1 cellular context compared by ENCODE assay signal in the genomic region with DNA sequence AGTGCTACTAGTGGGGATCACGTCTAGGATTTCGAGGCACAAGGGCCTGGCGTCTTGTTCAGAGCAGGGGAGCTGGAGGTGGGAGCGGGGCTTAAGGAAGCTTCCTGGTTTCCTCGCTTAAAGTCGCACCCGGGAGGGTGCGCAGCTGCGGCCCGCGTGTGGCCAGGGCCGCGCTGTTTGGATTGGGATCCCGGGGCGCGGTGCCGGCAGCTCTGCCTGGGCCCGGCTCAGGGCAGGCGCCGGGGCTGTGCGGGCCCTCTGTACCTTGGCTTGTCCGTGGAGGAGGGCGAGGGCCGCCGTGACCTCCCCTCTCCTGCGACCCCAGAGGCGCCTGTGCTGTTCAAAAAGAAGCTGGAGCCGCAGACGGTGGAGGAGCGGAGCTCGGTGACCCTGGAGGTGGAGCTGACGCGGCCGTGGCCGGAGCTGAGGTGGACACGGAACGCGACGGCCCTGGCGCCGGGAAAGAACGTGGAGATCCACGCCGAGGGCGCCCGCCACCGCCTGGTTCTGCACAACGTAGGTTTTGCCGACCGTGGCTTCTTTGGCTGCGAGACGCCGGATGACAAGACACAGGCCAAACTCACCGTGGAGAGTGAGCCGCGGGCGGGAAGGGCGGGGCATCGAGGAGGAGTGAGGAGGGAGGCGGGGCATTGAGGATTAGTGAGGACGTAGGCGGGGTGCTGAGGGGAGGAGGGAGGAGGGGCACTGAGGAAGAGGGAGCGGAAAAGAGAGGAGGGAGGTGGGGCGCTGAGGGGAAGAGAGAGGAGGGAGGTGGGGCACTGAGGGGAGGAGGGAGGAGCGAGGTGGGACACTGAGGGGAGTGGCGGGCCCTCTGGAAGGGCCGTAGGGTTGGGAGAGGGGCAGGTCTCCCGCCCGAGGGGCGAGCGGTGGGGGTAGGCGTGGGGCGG.
TF ChIP-seq lines count a peak whose summit lies in the region.

No MANE protein-coding gene starts in this region.

TF ChIP-seq in HepG2, 621 proteins besides CTCF, POLR2A, EP300 and RAD21 (continued from another document):
- TF ChIP-seq, protein P1, sequence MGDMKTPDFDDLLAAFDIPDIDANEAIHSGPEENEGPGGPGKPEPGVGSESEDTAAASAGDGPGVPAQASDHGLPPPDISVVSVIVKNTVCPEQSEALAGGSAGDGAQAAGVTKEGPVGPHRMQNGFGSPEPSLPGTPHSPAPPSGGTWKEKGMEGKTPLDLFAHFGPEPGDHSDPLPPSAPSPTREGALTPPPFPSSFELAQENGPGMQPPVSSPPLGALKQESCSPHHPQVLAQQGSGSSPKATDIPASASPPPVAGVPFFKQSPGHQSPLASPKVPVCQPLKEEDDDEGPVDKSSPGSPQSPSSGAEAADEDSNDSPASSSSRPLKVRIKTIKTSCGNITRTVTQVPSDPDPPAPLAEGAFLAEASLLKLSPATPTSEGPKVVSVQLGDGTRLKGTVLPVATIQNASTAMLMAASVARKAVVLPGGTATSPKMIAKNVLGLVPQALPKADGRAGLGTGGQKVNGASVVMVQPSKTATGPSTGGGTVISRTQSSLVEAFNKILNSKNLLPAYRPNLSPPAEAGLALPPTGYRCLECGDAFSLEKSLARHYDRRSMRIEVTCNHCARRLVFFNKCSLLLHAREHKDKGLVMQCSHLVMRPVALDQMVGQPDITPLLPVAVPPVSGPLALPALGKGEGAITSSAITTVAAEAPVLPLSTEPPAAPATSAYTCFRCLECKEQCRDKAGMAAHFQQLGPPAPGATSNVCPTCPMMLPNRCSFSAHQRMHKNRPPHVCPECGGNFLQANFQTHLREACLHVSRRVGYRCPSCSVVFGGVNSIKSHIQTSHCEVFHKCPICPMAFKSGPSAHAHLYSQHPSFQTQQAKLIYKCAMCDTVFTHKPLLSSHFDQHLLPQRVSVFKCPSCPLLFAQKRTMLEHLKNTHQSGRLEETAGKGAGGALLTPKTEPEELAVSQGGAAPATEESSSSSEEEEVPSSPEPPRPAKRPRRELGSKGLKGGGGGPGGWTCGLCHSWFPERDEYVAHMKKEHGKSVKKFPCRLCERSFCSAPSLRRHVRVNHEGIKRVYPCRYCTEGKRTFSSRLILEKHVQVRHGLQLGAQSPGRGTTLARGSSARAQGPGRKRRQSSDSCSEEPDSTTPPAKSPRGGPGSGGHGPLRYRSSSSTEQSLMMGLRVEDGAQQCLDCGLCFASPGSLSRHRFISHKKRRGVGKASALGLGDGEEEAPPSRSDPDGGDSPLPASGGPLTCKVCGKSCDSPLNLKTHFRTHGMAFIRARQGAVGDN (CRISPR knock-in tag; IDR thresholded peaks at IDR 0.05) = 0 out of 2 replicates have a peak, but pooled peaks have one; percentile 4
